Comparison of ENCODE assay signal across 8 cellular contexts in the genomic region with DNA sequence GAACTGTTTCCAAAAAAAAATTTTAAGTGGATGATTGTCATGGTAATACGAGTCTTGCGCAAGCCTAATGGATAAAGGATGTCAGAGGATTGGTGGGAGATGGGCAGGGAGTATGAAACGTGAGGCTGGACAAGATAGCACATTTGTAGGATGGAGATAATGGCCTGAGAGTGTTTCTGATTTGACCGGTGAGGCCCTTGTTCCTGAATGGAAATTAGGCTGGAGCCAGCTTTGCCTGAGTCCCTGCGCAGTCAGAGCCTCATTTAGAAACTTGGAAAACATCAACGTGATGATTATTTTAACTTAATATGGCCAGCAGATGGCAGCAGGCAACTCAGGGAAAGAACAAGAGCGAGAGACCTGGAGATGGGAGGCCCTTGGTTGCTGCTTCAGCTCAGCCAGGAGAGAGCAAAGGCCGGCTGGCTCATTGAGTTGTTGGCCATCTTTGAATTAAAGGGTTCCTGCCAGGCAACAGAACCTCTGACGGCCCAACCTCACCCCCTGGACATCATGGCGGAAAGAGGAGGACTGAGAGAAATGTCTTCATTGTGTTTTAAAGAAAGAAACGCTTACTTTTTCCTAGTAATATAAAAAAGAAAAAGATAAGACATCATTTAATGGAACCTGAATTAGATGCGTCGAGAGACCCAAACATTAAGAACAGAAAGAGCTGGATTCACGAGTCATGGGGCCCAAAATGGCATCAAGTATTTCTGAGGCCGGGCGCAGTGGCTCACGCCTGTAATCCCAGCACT.
A peak's percentile ranks its signal among the peaks of the same experiment; 100 is the strongest.
DNase-seq lines count a peak whose midpoint lies in the region; ATAC-seq, FAIRE-seq and TF ChIP-seq lines count a peak whose summit lies in the region.

No MANE protein-coding gene starts in this region.

- H3K36me3 ChIP-seq in ACC112 (ENCODE audit: insufficient read depth, low read length) = no peaks in the 10 kb centered on the region

- no peak overlapping the region for H3K27ac ChIP-seq in ACC112 (ENCODE audit: low read depth, low read length)

- H3K27me3 ChIP-seq in ACC112 (ENCODE audit: insufficient read depth, low read length) = no peaks in the 10 kb centered on the region

- no peak overlapping the region for H3K4me3 Mint-ChIP-seq in WTC11

- no peaks in the 10 kb centered on the region for H3K27me3 Mint-ChIP-seq in WTC11 (ENCODE audit: low read depth)

- H3K79me2 ChIP-seq in ACC112 (ENCODE audit: control insufficient read depth, insufficient read depth, low read length, unreplicated experiment) = no peaks in the 10 kb centered on the region

- peak overlapping the region; percentile 16 for H2AFZ ChIP-seq in ACC112 (ENCODE audit: low read length, unreplicated experiment)

- POLR2A ChIA-PET in WTC11 (lab: Charles Lee) = no interaction called here

- peak overlapping the region; percentile 52; the same call in 1 of the 2 replicates for H3K27ac Mint-ChIP-seq in WTC11

- peaks cover 3% of the 10 kb centered on the region; the same call in 1 of the 2 replicates for H3K9me3 Mint-ChIP-seq in WTC11

- H3K4me1 ChIP-seq in ACC112 (ENCODE audit: control insufficient read depth, insufficient read depth, low read length, unreplicated experiment) = no peaks in the 10 kb centered on the region

- no peaks in the 10 kb centered on the region for H3K36me3 Mint-ChIP-seq in WTC11

- TF ChIP-seq CTCF in WTC11 (IDR thresholded peaks at IDR 0.05) = peak; percentile 35; the same call in 1 of the 2 replicates

- DNase-seq in GM18507 (ENCODE audit: extremely low spot score, insufficient read length, low read depth) = peak; percentile 47
- peak; percentile 90 for DNase-seq in NCI-H2227 (lab: John Stamatoyannopoulos, UW; ENCODE audit: unreplicated experiment)
- peak; percentile 73 for DNase-seq in WTC11 (ENCODE audit: low spot score)
- DNase-seq in central memory CD4-positive, alpha-beta T cell = peak; percentile 48
- peak; percentile 71 for DNase-seq in kidney glomerular epithelial cell (lab: John Stamatoyannopoulos, UW)
- DNase-seq in stimulated activated CD4-positive, alpha-beta T cell treated with anti-CD3 and anti-CD28 coated beads, Interleukin-2, amount 100 ng/mL, for 24 hours = peak; percentile 48 to 58

- H3K4me3 ChIP-seq in ACC112 (ENCODE audit: low read depth, low read length) = no peak overlapping the region

- peak; percentile 91 for ATAC-seq in HG03095 (IDR thresholded peaks at IDR 0.05; ENCODE audit: unreplicated experiment)
- peak; percentile 98 for ATAC-seq in WTC11

- CTCF ChIA-PET in WTC11 (lab: Charles Lee) = interaction anchor here (0.5 to 1.7 kb wide), 33 partner anchors 8 to 454 kb away, joined by 3 to 17 read pairs (median 4); a partner anchor contains a TSS

- peaks cover 5% of the 10 kb centered on the region for H3K4me1 Mint-ChIP-seq in WTC11

- peak; percentile 93 for FAIRE-seq in GM18507 (lab: Jason Lieb, UNC)

TF ChIP-seq in WTC11, 78 proteins besides CTCF, POLR2A, EP300 and RAD21:
- TF ChIP-seq RELA (CRISPR knock-in tag; IDR thresholded peaks at IDR 0.05; ENCODE audit: borderline replicate concordance) (no peak), SP1 (CRISPR knock-in tag; conservative IDR thresholded peaks at IDR 0.05) (no peak), ZNF396 (CRISPR knock-in tag; IDR thresholded peaks at IDR 0.05; ENCODE audit: borderline replicate concordance) (peak; percentile 23; the same call in 1 of the 2 replicates)
- TF ChIP-seq, protein P1, sequence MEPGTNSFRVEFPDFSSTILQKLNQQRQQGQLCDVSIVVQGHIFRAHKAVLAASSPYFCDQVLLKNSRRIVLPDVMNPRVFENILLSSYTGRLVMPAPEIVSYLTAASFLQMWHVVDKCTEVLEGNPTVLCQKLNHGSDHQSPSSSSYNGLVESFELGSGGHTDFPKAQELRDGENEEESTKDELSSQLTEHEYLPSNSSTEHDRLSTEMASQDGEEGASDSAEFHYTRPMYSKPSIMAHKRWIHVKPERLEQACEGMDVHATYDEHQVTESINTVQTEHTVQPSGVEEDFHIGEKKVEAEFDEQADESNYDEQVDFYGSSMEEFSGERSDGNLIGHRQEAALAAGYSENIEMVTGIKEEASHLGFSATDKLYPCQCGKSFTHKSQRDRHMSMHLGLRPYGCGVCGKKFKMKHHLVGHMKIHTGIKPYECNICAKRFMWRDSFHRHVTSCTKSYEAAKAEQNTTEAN (CRISPR knock-in tag; IDR thresholded peaks at IDR 0.05) = no peak
